Comparison of ENCODE assay signal across 1 cellular context in genomic region chr3:72591522-72592421, GRCh38.
TF ChIP-seq lines count a peak whose summit lies in the region.

No MANE protein-coding gene starts in this region.

TF ChIP-seq in K562, 482 proteins besides CTCF, POLR2A, EP300 and RAD21 (continued from another document):
- no peak for TF ChIP-seq NKRF (IDR thresholded peaks at IDR 0.05; ENCODE audit: borderline replicate concordance)
- peak; percentile 53 for TF ChIP-seq CXXC5 (CRISPR knock-in tag; IDR thresholded peaks at IDR 0.05)
- TF ChIP-seq SMAD4 (CRISPR knock-in tag; conservative IDR thresholded peaks at IDR 0.05) = peak; percentile 40; the same call in 1 of the 2 replicates
- TF ChIP-seq, protein P1, sequence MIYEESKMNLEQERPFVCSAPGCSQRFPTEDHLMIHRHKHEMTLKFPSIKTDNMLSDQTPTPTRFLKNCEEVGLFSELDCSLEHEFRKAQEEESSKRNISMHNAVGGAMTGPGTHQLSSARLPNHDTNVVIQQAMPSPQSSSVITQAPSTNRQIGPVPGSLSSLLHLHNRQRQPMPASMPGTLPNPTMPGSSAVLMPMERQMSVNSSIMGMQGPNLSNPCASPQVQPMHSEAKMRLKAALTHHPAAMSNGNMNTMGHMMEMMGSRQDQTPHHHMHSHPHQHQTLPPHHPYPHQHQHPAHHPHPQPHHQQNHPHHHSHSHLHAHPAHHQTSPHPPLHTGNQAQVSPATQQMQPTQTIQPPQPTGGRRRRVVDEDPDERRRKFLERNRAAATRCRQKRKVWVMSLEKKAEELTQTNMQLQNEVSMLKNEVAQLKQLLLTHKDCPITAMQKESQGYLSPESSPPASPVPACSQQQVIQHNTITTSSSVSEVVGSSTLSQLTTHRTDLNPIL (CRISPR knock-in tag; IDR thresholded peaks at IDR 0.05) = no peak
- peak; percentile 25; the same call in 1 of the 2 replicates for TF ChIP-seq NCOR1 (IDR thresholded peaks at IDR 0.05)
- no peak for TF ChIP-seq PYGO2 (tag; IDR thresholded peaks at IDR 0.05)
- no peak for TF ChIP-seq ZNF41 (CRISPR knock-in tag; conservative IDR thresholded peaks at IDR 0.05)
- TF ChIP-seq, protein P2, sequence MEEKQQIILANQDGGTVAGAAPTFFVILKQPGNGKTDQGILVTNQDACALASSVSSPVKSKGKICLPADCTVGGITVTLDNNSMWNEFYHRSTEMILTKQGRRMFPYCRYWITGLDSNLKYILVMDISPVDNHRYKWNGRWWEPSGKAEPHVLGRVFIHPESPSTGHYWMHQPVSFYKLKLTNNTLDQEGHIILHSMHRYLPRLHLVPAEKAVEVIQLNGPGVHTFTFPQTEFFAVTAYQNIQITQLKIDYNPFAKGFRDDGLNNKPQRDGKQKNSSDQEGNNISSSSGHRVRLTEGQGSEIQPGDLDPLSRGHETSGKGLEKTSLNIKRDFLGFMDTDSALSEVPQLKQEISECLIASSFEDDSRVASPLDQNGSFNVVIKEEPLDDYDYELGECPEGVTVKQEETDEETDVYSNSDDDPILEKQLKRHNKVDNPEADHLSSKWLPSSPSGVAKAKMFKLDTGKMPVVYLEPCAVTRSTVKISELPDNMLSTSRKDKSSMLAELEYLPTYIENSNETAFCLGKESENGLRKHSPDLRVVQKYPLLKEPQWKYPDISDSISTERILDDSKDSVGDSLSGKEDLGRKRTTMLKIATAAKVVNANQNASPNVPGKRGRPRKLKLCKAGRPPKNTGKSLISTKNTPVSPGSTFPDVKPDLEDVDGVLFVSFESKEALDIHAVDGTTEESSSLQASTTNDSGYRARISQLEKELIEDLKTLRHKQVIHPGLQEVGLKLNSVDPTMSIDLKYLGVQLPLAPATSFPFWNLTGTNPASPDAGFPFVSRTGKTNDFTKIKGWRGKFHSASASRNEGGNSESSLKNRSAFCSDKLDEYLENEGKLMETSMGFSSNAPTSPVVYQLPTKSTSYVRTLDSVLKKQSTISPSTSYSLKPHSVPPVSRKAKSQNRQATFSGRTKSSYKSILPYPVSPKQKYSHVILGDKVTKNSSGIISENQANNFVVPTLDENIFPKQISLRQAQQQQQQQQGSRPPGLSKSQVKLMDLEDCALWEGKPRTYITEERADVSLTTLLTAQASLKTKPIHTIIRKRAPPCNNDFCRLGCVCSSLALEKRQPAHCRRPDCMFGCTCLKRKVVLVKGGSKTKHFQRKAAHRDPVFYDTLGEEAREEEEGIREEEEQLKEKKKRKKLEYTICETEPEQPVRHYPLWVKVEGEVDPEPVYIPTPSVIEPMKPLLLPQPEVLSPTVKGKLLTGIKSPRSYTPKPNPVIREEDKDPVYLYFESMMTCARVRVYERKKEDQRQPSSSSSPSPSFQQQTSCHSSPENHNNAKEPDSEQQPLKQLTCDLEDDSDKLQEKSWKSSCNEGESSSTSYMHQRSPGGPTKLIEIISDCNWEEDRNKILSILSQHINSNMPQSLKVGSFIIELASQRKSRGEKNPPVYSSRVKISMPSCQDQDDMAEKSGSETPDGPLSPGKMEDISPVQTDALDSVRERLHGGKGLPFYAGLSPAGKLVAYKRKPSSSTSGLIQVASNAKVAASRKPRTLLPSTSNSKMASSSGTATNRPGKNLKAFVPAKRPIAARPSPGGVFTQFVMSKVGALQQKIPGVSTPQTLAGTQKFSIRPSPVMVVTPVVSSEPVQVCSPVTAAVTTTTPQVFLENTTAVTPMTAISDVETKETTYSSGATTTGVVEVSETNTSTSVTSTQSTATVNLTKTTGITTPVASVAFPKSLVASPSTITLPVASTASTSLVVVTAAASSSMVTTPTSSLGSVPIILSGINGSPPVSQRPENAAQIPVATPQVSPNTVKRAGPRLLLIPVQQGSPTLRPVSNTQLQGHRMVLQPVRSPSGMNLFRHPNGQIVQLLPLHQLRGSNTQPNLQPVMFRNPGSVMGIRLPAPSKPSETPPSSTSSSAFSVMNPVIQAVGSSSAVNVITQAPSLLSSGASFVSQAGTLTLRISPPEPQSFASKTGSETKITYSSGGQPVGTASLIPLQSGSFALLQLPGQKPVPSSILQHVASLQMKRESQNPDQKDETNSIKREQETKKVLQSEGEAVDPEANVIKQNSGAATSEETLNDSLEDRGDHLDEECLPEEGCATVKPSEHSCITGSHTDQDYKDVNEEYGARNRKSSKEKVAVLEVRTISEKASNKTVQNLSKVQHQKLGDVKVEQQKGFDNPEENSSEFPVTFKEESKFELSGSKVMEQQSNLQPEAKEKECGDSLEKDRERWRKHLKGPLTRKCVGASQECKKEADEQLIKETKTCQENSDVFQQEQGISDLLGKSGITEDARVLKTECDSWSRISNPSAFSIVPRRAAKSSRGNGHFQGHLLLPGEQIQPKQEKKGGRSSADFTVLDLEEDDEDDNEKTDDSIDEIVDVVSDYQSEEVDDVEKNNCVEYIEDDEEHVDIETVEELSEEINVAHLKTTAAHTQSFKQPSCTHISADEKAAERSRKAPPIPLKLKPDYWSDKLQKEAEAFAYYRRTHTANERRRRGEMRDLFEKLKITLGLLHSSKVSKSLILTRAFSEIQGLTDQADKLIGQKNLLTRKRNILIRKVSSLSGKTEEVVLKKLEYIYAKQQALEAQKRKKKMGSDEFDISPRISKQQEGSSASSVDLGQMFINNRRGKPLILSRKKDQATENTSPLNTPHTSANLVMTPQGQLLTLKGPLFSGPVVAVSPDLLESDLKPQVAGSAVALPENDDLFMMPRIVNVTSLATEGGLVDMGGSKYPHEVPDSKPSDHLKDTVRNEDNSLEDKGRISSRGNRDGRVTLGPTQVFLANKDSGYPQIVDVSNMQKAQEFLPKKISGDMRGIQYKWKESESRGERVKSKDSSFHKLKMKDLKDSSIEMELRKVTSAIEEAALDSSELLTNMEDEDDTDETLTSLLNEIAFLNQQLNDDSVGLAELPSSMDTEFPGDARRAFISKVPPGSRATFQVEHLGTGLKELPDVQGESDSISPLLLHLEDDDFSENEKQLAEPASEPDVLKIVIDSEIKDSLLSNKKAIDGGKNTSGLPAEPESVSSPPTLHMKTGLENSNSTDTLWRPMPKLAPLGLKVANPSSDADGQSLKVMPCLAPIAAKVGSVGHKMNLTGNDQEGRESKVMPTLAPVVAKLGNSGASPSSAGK (IDR thresholded peaks at IDR 0.05) = peak; percentile 70
- TF ChIP-seq, protein P3, sequence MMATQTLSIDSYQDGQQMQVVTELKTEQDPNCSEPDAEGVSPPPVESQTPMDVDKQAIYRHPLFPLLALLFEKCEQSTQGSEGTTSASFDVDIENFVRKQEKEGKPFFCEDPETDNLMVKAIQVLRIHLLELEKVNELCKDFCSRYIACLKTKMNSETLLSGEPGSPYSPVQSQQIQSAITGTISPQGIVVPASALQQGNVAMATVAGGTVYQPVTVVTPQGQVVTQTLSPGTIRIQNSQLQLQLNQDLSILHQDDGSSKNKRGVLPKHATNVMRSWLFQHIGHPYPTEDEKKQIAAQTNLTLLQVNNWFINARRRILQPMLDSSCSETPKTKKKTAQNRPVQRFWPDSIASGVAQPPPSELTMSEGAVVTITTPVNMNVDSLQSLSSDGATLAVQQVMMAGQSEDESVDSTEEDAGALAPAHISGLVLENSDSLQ (IDR thresholded peaks at IDR 0.05) = peak; percentile 62
- TF ChIP-seq TEAD4 (IDR thresholded peaks at IDR 0.05; ENCODE audit: low read length) = peak; percentile 59
- no peak for TF ChIP-seq TEAD4 (CRISPR knock-in tag; IDR thresholded peaks at IDR 0.05; ENCODE audit: borderline replicate concordance)
- peak; percentile 79 for TF ChIP-seq CBFA2T3 (IDR thresholded peaks at IDR 0.05)
- 0 out of 2 replicates have a peak, but pooled peaks have one; percentile 16 for TF ChIP-seq ATF7 (IDR thresholded peaks at IDR 0.05)
- 0 out of 2 replicates have a peak, but pooled peaks have one; percentile 47 for TF ChIP-seq ZNF589 (CRISPR knock-in tag; IDR thresholded peaks at IDR 0.05; ENCODE audit: low read depth)
- peak; percentile 73 for TF ChIP-seq VEZF1 (CRISPR knock-in tag; IDR thresholded peaks at IDR 0.05)
- no peak for TF ChIP-seq NR1H2 (CRISPR knock-in tag; IDR thresholded peaks at IDR 0.05)
- TF ChIP-seq FOXM1 (IDR thresholded peaks at IDR 0.05; ENCODE audit: low read depth) = 0 out of 2 replicates have a peak, but pooled peaks have one; percentile 15
- TF ChIP-seq FOXM1 (CRISPR knock-in tag; IDR thresholded peaks at IDR 0.05; ENCODE audit: low read depth) = no peak
- peak; percentile 57; the same call in 1 of the 2 replicates for TF ChIP-seq ZKSCAN1 (IDR thresholded peaks at IDR 0.05; ENCODE audit: low read depth, low read length)
- peak; percentile 59 for TF ChIP-seq CBFA2T2 (conservative IDR thresholded peaks at IDR 0.05)
- peak; percentile 28; the same call in 1 of the 2 replicates for TF ChIP-seq TAL1 (IDR thresholded peaks at IDR 0.05)
- TF ChIP-seq, protein P4, sequence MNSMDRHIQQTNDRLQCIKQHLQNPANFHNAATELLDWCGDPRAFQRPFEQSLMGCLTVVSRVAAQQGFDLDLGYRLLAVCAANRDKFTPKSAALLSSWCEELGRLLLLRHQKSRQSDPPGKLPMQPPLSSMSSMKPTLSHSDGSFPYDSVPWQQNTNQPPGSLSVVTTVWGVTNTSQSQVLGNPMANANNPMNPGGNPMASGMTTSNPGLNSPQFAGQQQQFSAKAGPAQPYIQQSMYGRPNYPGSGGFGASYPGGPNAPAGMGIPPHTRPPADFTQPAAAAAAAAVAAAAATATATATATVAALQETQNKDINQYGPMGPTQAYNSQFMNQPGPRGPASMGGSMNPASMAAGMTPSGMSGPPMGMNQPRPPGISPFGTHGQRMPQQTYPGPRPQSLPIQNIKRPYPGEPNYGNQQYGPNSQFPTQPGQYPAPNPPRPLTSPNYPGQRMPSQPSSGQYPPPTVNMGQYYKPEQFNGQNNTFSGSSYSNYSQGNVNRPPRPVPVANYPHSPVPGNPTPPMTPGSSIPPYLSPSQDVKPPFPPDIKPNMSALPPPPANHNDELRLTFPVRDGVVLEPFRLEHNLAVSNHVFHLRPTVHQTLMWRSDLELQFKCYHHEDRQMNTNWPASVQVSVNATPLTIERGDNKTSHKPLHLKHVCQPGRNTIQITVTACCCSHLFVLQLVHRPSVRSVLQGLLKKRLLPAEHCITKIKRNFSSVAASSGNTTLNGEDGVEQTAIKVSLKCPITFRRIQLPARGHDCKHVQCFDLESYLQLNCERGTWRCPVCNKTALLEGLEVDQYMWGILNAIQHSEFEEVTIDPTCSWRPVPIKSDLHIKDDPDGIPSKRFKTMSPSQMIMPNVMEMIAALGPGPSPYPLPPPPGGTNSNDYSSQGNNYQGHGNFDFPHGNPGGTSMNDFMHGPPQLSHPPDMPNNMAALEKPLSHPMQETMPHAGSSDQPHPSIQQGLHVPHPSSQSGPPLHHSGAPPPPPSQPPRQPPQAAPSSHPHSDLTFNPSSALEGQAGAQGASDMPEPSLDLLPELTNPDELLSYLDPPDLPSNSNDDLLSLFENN (IDR thresholded peaks at IDR 0.05; ENCODE audit: low read depth in 2 of 2, low read length in 2 of 2) = no peak
- TF ChIP-seq ZNF24 (IDR thresholded peaks at IDR 0.05) = peak; percentile 83
TF ChIP-seq in K562: peak in this region for 23.
